8 cellular contexts compared by ENCODE assay signal in genomic region chr9:133238851-133239532, GRCh38. TPM values are rescaled to one million over a fixed set of nuclear protein-coding genes. Genes with fewer than 3 reads are reported as not detected.
A peak's percentile ranks its signal among the peaks of the same experiment; 100 is the strongest.
DNase-seq lines count a peak whose midpoint lies in the region; TF ChIP-seq lines count a peak whose summit lies in the region.

No MANE protein-coding gene starts in this region.

- peak overlapping the region; percentile 50; the same call in 1 of the 2 replicates for H3K9ac ChIP-seq in ES-I3 (ENCODE audit: low read depth, low read length)

- DNase-seq in NCI-H526 treated with DMSO at 0.1 percent for 48 hours (lab: John Stamatoyannopoulos, UW) (peak; percentile 2), activated T-cell treated with anti-CD3 and anti-CD28 coated beads for 24 hours (ENCODE audit: low read depth) (peak; percentile 59), esophagus squamous epithelium (lab: John Stamatoyannopoulos, UW) (no peak), HPDE6-E6E7 (ENCODE audit: extremely low spot score) (no peak), NCI-H1105 treated with DMSO at 0.1 percent for 48 hours (lab: John Stamatoyannopoulos, UW) (no peak)
- peak; percentile 21 to 35 for DNase-seq in stimulated activated CD8-positive, alpha-beta memory T cell treated with anti-CD3 and anti-CD28 coated beads, Interleukin-7, amount 100 ng/mL, for 4 hours (ENCODE audit: low read depth in 2 of 2)

- peaks cover 0 to 28% (median 0%) of the 10 kb centered on the region in 4 donors for H3K27me3 ChIP-seq in esophagus squamous epithelium
- H3K27me3 ChIP-seq in muscle layer of duodenum (ENCODE audit: low read depth, low read length), result no peaks in the 10 kb centered on the region

- H3K4me3 ChIP-seq in esophagus squamous epithelium (peak overlapping the region; percentile 9 to 50 (median 36)), muscle layer of duodenum (ENCODE audit: low read depth in 1 of 2, low read length in 2 of 2) (peak overlapping the region; percentile 55 to 59)

- TF ChIP-seq CTCF in esophagus squamous epithelium (IDR thresholded peaks at IDR 0.05), result peak; percentile 37 to 90 (median 69)

- intact Hi-C loops in esophagus squamous epithelium (cut with DNase I), result no loop called here

- no peaks in the 10 kb centered on the region for H3K36me3 ChIP-seq in ES-I3 (ENCODE audit: insufficient read depth, low read length)
- H3K36me3 ChIP-seq in esophagus squamous epithelium, result no peaks in the 10 kb centered on the region
- H3K36me3 ChIP-seq in muscle layer of duodenum (ENCODE audit: control insufficient read depth in 1 of 2, insufficient read depth in 2 of 2, low read length in 2 of 2), result no peaks in the 10 kb centered on the region

- WGBS in esophagus squamous epithelium, 2 donors, result 14 to 29% methylated on average over 12 of the region's 26 CpGs

- H3K9me3 ChIP-seq in ES-I3 (ENCODE audit: control insufficient read depth, insufficient read depth, low read length) (no peaks in the 10 kb centered on the region), esophagus squamous epithelium (no peaks in the 10 kb centered on the region), muscle layer of duodenum (ENCODE audit: control insufficient read depth in 1 of 2, low read length in 2 of 2) (no peaks in the 10 kb centered on the region)

- H3K4me1 ChIP-seq in ES-I3 (ENCODE audit: insufficient read depth, low read length) (no peaks in the 10 kb centered on the region), esophagus squamous epithelium (peaks cover 21 to 35% (median 22%) of the 10 kb centered on the region in 3 donors), muscle layer of duodenum (ENCODE audit: control insufficient read depth in 1 of 2, insufficient read depth in 2 of 2, low read length in 2 of 2) (peaks cover 4 to 16% of the 10 kb centered on the region in 2 donors)

- H3K27ac ChIP-seq in esophagus squamous epithelium (peak overlapping the region; percentile 54 to 86 (median 77)), muscle layer of duodenum (ENCODE audit: low read length) (peak overlapping the region; percentile 60)

- TF ChIP-seq POLR2A in esophagus squamous epithelium (IDR thresholded peaks at IDR 0.05), result peak in 1 of 4 donors; percentile 7

RNA-seq across cellular contexts. Expression of gene OBP2B, which starts 29.9 kb away (rescaled TPM):
- not detected for total RNA-seq in esophagus squamous epithelium

RNA-seq across cellular contexts. Expression of gene ABO, which starts 36.0 kb away (rescaled TPM):
- 10 to 100 TPM in 2 of 4 donors, 1 to 10 TPM in 2; 3.4 to 48.8 (median 8.2) TPM for total RNA-seq in esophagus squamous epithelium

Comparison
In these comparisons a context has a peak if more than half of its experiments do, and no peak if none do; other contexts are left out.
1. DNase-seq: peak in NCI-H526 treated with DMSO at 0.1 percent for 48 hours (single experiment), activated T-cell treated with anti-CD3 and anti-CD28 coated beads for 24 hours (single experiment) and stimulated activated CD8-positive, alpha-beta memory T cell treated with anti-CD3 and anti-CD28 coated beads, Interleukin-7, amount 100 ng/mL, for 4 hours (2 of 2); none in esophagus squamous epithelium (single experiment), HPDE6-E6E7 (single experiment) and NCI-H1105 treated with DMSO at 0.1 percent for 48 hours (single experiment).